In the genomic region with DNA sequence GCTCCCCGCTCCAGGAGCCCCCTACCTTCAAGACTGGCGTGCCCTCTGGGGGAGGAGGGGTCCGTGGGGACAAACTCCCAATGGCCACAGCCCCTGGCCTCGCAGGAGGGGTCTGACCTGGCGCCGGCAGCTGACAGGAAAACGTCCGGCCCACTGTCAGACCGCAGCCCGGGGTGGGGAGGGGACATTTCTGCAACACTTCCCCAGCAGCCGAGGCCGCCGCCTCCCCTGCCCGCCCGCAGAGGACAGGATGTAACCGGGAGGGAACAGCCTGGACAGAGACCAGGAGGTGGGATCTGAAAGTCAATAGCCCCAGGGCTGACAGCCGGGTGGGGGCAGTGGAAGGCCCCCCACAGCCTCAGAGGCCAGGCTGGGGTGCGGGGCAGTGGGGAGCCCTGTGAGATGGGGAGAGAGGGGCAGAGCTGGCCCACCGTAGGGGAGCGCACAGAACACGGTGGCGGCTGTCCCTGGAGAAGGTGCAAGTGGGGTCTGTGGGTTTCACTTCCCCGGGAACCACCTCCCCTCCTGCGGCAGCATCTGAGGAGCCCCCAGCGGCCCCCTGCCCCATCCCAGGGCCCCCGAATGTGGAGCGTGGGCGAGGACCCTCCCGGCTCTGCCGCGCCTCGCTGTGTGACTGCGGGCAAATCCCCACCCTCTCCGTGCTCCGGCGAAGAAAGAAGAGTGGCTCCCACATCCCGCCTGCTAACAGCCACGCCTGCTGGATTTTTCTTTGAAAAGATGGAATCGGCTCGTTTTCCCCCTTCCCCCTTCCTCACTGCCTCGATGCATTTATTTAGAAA, we compare ENCODE assay signal across 8 cellular contexts. TPM values are rescaled to one million over a fixed set of nuclear protein-coding genes. Genes with fewer than 3 reads are reported as not detected.
A peak's percentile ranks its signal among the peaks of the same experiment; 100 is the strongest.
DNase-seq lines count a peak whose midpoint lies in the region; ATAC-seq and TF ChIP-seq lines count a peak whose summit lies in the region.

TSS of gene PEAK3 (minus strand) at position 114 of the 800 bp plus-strand sequence. CDS start 1,244 bp downstream, outside the sequence.

- peak within 1 kb of the TSS in 2 of 5 donors; percentile 34 to 79 for H3K27ac ChIP-seq in adrenal gland

- WGBS in adrenal gland, 4 donors, result 13 to 19% (median 14%) methylated on average over 16 to 41 of the region's 41 CpGs

- H3K27ac Mint-ChIP-seq in HFFc6 (peak within 1 kb of the TSS; percentile 24; the same call in 1 of the 2 replicates), progenitor cell of endocrine pancreas (no peak within 1 kb of the TSS)

- H3K9me3 ChIP-seq in adrenal gland (replicated peaks in 1 of 3), result no peaks in the 10 kb centered on the region
- no peaks in the 10 kb centered on the region for H3K9me3 ChIP-seq in iPS-18c (ENCODE audit: control insufficient read depth, insufficient read depth, low read length)

- H3K4me3 ChIP-seq in adrenal gland (peak within 1 kb of the TSS in 2 of 4 donors; percentile 19 to 28), iPS-18c (ENCODE audit: insufficient read depth, low read depth, low read length) (peak within 1 kb of the TSS; percentile 56), skeletal muscle cell (ENCODE audit: low read depth, low read length) (peak within 1 kb of the TSS; percentile 34)

- TF ChIP-seq CTCF in HFFc6 (IDR thresholded peaks at IDR 0.05), result no peak
- TF ChIP-seq CTCF in adrenal gland (IDR thresholded peaks at IDR 0.05), result no peak
- no peak for TF ChIP-seq CTCF in progenitor cell of endocrine pancreas (IDR thresholded peaks at IDR 0.05; ENCODE audit: unreplicated experiment)

- DNase-seq in AG08395 (ENCODE audit: low spot score) (peak; percentile 49), HFFc6 (no peak), adrenal gland (peak; percentile 50 to 85 (median 65)), skeletal muscle cell (ENCODE audit: low read depth) (no peak), NCI-H2081 (lab: John Stamatoyannopoulos, UW) (no peak), progenitor cell of endocrine pancreas (ENCODE audit: low spot score, unreplicated experiment) (no peak)

- intact Hi-C loops in adrenal gland (cut with DNase I), result loop anchor here in 1 of 2 donors (10.0 kb wide), 1 partner anchor 103 kb away; no protein-coding TSS in a partner anchor

- H3K27me3 Mint-ChIP-seq in HFFc6 (ENCODE audit: insufficient read depth) (peaks cover 9% of the 10 kb centered on the region), progenitor cell of endocrine pancreas (peaks cover 30% of the 10 kb centered on the region)

- TF ChIP-seq POLR2A in adrenal gland (IDR thresholded peaks at IDR 0.05), result no peak

- ATAC-seq in HG02840 (IDR thresholded peaks at IDR 0.05; ENCODE audit: low FRiP score, unreplicated experiment), result no peak

- H3K4me1 Mint-ChIP-seq in HFFc6 (ENCODE audit: low read depth), result peaks cover 7% of the 10 kb centered on the region; the same call in 1 of the 2 replicates
- peaks cover 2% of the 10 kb centered on the region for H3K4me1 Mint-ChIP-seq in progenitor cell of endocrine pancreas (ENCODE audit: low read depth)

- peaks cover 2% of the 10 kb centered on the region; the same call in 1 of the 2 replicates for H3K36me3 Mint-ChIP-seq in HFFc6 (ENCODE audit: low read depth)
- no peaks in the 10 kb centered on the region for H3K36me3 Mint-ChIP-seq in progenitor cell of endocrine pancreas (ENCODE audit: insufficient read depth)

- no peaks in the 10 kb centered on the region for H3K4me1 ChIP-seq in adrenal gland (replicated peaks in 1 of 2)

- H3K4me3 Mint-ChIP-seq in HFFc6 (peak within 1 kb of the TSS; percentile 73), progenitor cell of endocrine pancreas (ENCODE audit: low read depth) (no peak within 1 kb of the TSS)

- H3K9me3 Mint-ChIP-seq in HFFc6 (no peaks in the 10 kb centered on the region), progenitor cell of endocrine pancreas (ENCODE audit: low read depth) (no peaks in the 10 kb centered on the region)

- peaks cover 4% of the 10 kb centered on the region for H3K27me3 ChIP-seq in adrenal gland

- H3K36me3 ChIP-seq in adrenal gland (replicated peaks in 1 of 2), result no peaks in the 10 kb centered on the region

RNA-seq across cellular contexts. Expression of gene PEAK3, which starts in this region (rescaled TPM):
- total RNA-seq in HFFc6 (2021; fragmentation: NEBNext Ultra II Directional; extraction: Animal tissue kit (Norgen Biotek cat#: 25700)), result under 1 TPM; 0.07 to 0.53 (median 0.36) TPM
- total RNA-seq in adrenal gland, result 1 to 10 TPM in 6 of 8 donors, under 1 TPM in 2; 0.43 to 3.2 (median 1.5) TPM
- polyA plus RNA-seq in adrenal gland, result under 1 TPM; 0.05 to 0.56 (median 0.27) TPM
- not detected in 2 replicates for total RNA-seq in progenitor cell of endocrine pancreas

Comparison
In these comparisons a context has a peak if more than half of its experiments do, and no peak if none do; other contexts are left out.
1. DNase-seq: peak in AG08395 (single experiment) and adrenal gland (7 of 7); none in HFFc6 (single experiment), skeletal muscle cell (single experiment), NCI-H2081 (0 of 2) and progenitor cell of endocrine pancreas (single experiment).